ENCODE assay signal across 2 cellular contexts in genomic region chr6:156992396-156992795, GRCh38.
TF ChIP-seq lines count a peak whose summit lies in the region.

No MANE protein-coding gene starts in this region.

TF ChIP-seq in HEK293, 187 proteins besides CTCF, POLR2A, EP300 and RAD21:
- no peak for TF ChIP-seq PRDM10 (tag by site-specific recombination; IDR thresholded peaks at IDR 0.05)
- TF ChIP-seq ZNF335 (tag by site-specific recombination; conservative IDR thresholded peaks at IDR 0.05): 0 out of 2 replicates have a peak, but pooled peaks have one; percentile 21
- TF ChIP-seq ZNF341 (tag by site-specific recombination; IDR thresholded peaks at IDR 0.05; ENCODE audit: low read depth): peak; percentile 70

TF ChIP-seq in K562, 482 proteins besides CTCF, POLR2A, EP300 and RAD21 (continued from another document):
- TF ChIP-seq ZBTB5 (IDR thresholded peaks at IDR 0.05) (peak; percentile 43; the same call in 1 of the 2 replicates), FUS (optimal IDR thresholded peaks at IDR 0.05; ENCODE audit: low read depth, low read length) (no peak), CBFA2T2 (conservative IDR thresholded peaks at IDR 0.05) (peak; percentile 73), TFAP4 (CRISPR knock-in tag; IDR thresholded peaks at IDR 0.05; ENCODE audit: borderline replicate concordance) (peak; percentile 57; the same call in 1 of the 2 replicates), ZNF584 (CRISPR knock-in tag; IDR thresholded peaks at IDR 0.05; ENCODE audit: low read depth) (no peak), NFIC (IDR thresholded peaks at IDR 0.05) (peak; percentile 31), ZNF224 (CRISPR knock-in tag; IDR thresholded peaks at IDR 0.05) (no peak), BRCA1 (IDR thresholded peaks at IDR 0.05) (no peak), BRCA1 (CRISPR knock-in tag; IDR thresholded peaks at IDR 0.05) (no peak), UBTF (IDR thresholded peaks at IDR 0.05; ENCODE audit: borderline replicate concordance in 1 of 2, low read depth in 2 of 2, low read length in 2 of 2) (peak; percentile 94 to 95; a peak in 3 of 4 replicates), STAT5A (IDR thresholded peaks at IDR 0.05; ENCODE audit: borderline replicate concordance, low read length) (no peak), ATF2 (CRISPR knock-in tag; IDR thresholded peaks at IDR 0.05) (no peak), TEAD4 (IDR thresholded peaks at IDR 0.05; ENCODE audit: low read length) (peak; percentile 72), TEAD4 (CRISPR knock-in tag; IDR thresholded peaks at IDR 0.05; ENCODE audit: borderline replicate concordance) (no peak), POLR2AphosphoS5 (IDR thresholded peaks at IDR 0.05; ENCODE audit: control insufficient read depth, insufficient read depth, low read depth, low read length) (0 out of 2 replicates have a peak, but pooled peaks have one; percentile 35), DPF2 (IDR thresholded peaks at IDR 0.05) (peak; percentile 62), RBM34 (IDR thresholded peaks at IDR 0.05; ENCODE audit: borderline replicate concordance, insufficient read depth, low read length) (no peak), RBBP5 (IDR thresholded peaks at IDR 0.05; ENCODE audit: borderline replicate concordance, insufficient read depth, low read length, poor library complexity, severe bottlenecking) (peak; percentile 46), TAL1 (IDR thresholded peaks at IDR 0.05) (peak; percentile 50; the same call in 1 of the 2 replicates), ARID1B (IDR thresholded peaks at IDR 0.05) (peak; percentile 68), CXXC5 (CRISPR knock-in tag; IDR thresholded peaks at IDR 0.05) (peak; percentile 51; the same call in 1 of the 2 replicates), TRIM24 (IDR thresholded peaks at IDR 0.05) (0 out of 4 replicates have a peak, but pooled peaks of 1 of the 2 experiments have one; percentile 10), CSDE1 (IDR thresholded peaks at IDR 0.05) (0 out of 4 replicates have a peak, but pooled peaks of 1 of the 2 experiments have one; percentile 50), FOXK1 (CRISPR knock-in tag; IDR thresholded peaks at IDR 0.05; ENCODE audit: borderline replicate concordance) (no peak), MYNN (IDR thresholded peaks at IDR 0.05) (0 out of 2 replicates have a peak, but pooled peaks have one; percentile 31), MYNN (CRISPR knock-in tag; IDR thresholded peaks at IDR 0.05) (no peak), E2F3 (CRISPR knock-in tag; IDR thresholded peaks at IDR 0.05) (no peak), GATA2 (CRISPR knock-in tag; IDR thresholded peaks at IDR 0.05) (peak; percentile 43), HDAC1 (IDR thresholded peaks at IDR 0.05) (0 out of 4 replicates have a peak, but pooled peaks of 1 of the 2 experiments have one; percentile 31), MCM7 (IDR thresholded peaks at IDR 0.05) (no peak), PHB (CRISPR knock-in tag; IDR thresholded peaks at IDR 0.05) (no peak), ATF3 (IDR thresholded peaks at IDR 0.05) (no peak), ATF3 (CRISPR knock-in tag; conservative IDR thresholded peaks at IDR 0.05) (0 out of 2 replicates have a peak, but pooled peaks have one; percentile 28), SMARCA4 (IDR thresholded peaks at IDR 0.05) (0 out of 2 replicates have a peak, but pooled peaks have one; percentile 33), SMAD4 (CRISPR knock-in tag; conservative IDR thresholded peaks at IDR 0.05) (peak; percentile 70; the same call in 1 of the 2 replicates), PURB (CRISPR knock-in tag; IDR thresholded peaks at IDR 0.05; ENCODE audit: low read depth) (no peak), CBFA2T3 (IDR thresholded peaks at IDR 0.05) (peak; percentile 85), NCOR1 (IDR thresholded peaks at IDR 0.05) (peak; percentile 66), E2F5 (CRISPR knock-in tag; IDR thresholded peaks at IDR 0.05) (no peak), TCF3 (CRISPR knock-in tag; IDR thresholded peaks at IDR 0.05) (peak; percentile 65)
